ENCODE assay signal across 23 cellular contexts in genomic region chr11:24585192-24585591, GRCh38.
A peak's percentile ranks its signal among the peaks of the same experiment; 100 is the strongest.
DNase-seq lines count a peak whose midpoint lies in the region; ATAC-seq, FAIRE-seq and TF ChIP-seq lines count a peak whose summit lies in the region.
"Had no signal": no experiment of that assay in that cellular context is flagged by ENCODE, and none has a peak within 500 bp of the region (broad histone marks: within the 10 kb centered on the region; RNA-seq: fewer than 3 reads in every experiment).

No MANE protein-coding gene starts in this region.

- H3K36me3 ChIP-seq in bronchial epithelial cell (ENCODE audit: control insufficient read depth, insufficient read depth, low read length) = no peaks in the 10 kb centered on the region
- H3K36me3 ChIP-seq: thyroid gland had no signal

- peak; percentile 50 for DNase-seq in HT-29 (ENCODE audit: low spot score)
- peak; percentile 24 for DNase-seq in bronchial epithelial cell (ENCODE audit: low read depth)
- DNase-seq in left colon = no peak
- no peak for DNase-seq in NCI-H2081 (lab: John Stamatoyannopoulos, UW)
- no peak for DNase-seq in SHP77 treated with DMSO at 0.1 percent for 48 hours (lab: John Stamatoyannopoulos, UW)
- no peak for DNase-seq in COLO829 (ENCODE audit: low spot score)
- DNase-seq: activated CD8-positive, alpha-beta T cell treated with anti-CD3 and anti-CD28 coated beads for 36 hours; activated naive CD4-positive, alpha-beta T cell treated with anti-CD3 and anti-CD28 coated beads, Interleukin-2, amount 50 U/mL, for 16 hours; activated T-cell treated with anti-CD3 and anti-CD28 coated beads, Interleukin-2, amount 50 U/mL, for 4 hours; CD4-positive, alpha-beta memory T cell; dermis blood vessel endothelial cell; erythroblast; H9; MV-4-11; NCI-H187; NCI-H226; nucleus accumbens; right cardiac atrium; T1000 had no signal

- intact Hi-C loops in left colon (cut with DNase I, micrococcal nuclease) = no loop called here

- no peak for FAIRE-seq in bronchial epithelial cell (lab: Jason Lieb, UNC)

- TF ChIP-seq CTCF in bronchial epithelial cell (IDR thresholded peaks at IDR 0.05; ENCODE audit: insufficient read depth, low read length, severe bottlenecking) = no peak

- H3K4me3 ChIP-seq in bronchial epithelial cell (ENCODE audit: low read depth, low read length) = no peak overlapping the region
- H3K4me3 ChIP-seq: thyroid gland had no signal

- H3K27me3 ChIP-seq in bronchial epithelial cell (ENCODE audit: control insufficient read depth, insufficient read depth, low read length) = no peaks in the 10 kb centered on the region
- H3K27me3 ChIP-seq: thyroid gland had no signal

- ATAC-seq in GM18511 (IDR thresholded peaks at IDR 0.05; ENCODE audit: unreplicated experiment) (peak; percentile 62), left colon (peak; percentile 40), GM18517 (IDR thresholded peaks at IDR 0.05; ENCODE audit: unreplicated experiment) (no peak)
- ATAC-seq: activated CD8-positive, alpha-beta T cell treated with anti-CD3 and anti-CD28 coated beads for 36 hours; activated T-cell treated with anti-CD3 and anti-CD28 coated beads, Interleukin-2, amount 50 U/mL, for 4 hours; right cardiac atrium; stimulated activated memory B cell treated with anti-CD40 and anti-IgM and Interleukin-4, amounts not matched to agents 10 μg/mL and 1 μg/mL and 100 μg/mL, for 72 hours had no signal

Comparison
In these comparisons a context has a peak if more than half of its experiments do, and no peak if none do; other contexts are left out.
1. DNase-seq: peak in HT-29 (single experiment) and bronchial epithelial cell (single experiment); none in left colon (0 of 2), NCI-H2081 (0 of 2), SHP77 treated with DMSO at 0.1 percent for 48 hours (single experiment) and COLO829 (single experiment).